10 cellular contexts compared by ENCODE assay signal in genomic region chr10:14876764-14877163, GRCh38. TPM values are rescaled to one million over a fixed set of nuclear protein-coding genes. Genes with fewer than 3 reads are reported as not detected.
DNase-seq lines count a peak whose midpoint lies in the region; ATAC-seq and TF ChIP-seq lines count a peak whose summit lies in the region.
"Had no signal": no experiment of that assay in that cellular context is flagged by ENCODE, and none has a peak within 500 bp of the region (broad histone marks: within the 10 kb centered on the region; RNA-seq: fewer than 3 reads in every experiment).

No MANE protein-coding gene starts in this region.

- H3K27ac ChIP-seq in OCI-LY3 (ENCODE audit: low read length) (no peak overlapping the region), dorsolateral prefrontal cortex (peak overlapping the region in 51 of 59 donors; percentile 20 to 97 (median 92)), neural cell (ENCODE audit: low read length) (no peak overlapping the region), left lung (peak overlapping the region in 1 of 2 donors; percentile 28)
- H3K27ac ChIP-seq: SK-N-MC had no signal

- peak overlapping the region; percentile 94 for H3K4me3 Mint-ChIP-seq in Calu3 (ENCODE audit: low read depth, unreplicated experiment)

- BruUV-seq in Calu3 (replicated peaks; lab: Mats Ljungman, UMichigan): no TSS peak

- H3F3A ChIP-seq in neural cell (ENCODE audit: insufficient read depth, low read length, poor library complexity, severe bottlenecking): no peaks in the 10 kb centered on the region

- H4K20me1 ChIP-seq in OCI-LY3 (ENCODE audit: insufficient read depth, low read length) (0 out of 2 replicates have a peak, but pooled peaks cover 2% of the 10 kb centered on the region), neural cell (ENCODE audit: insufficient read depth) (no peaks in the 10 kb centered on the region)

- CTCF ChIA-PET in Calu3 (lab: Charles Lee): no interaction called here

- peak overlapping the region; percentile 7 for H3K27ac Mint-ChIP-seq in Calu3 (ENCODE audit: unreplicated experiment)

- H3K9me2 ChIP-seq in neural cell (ENCODE audit: insufficient read depth, low read length): no peaks in the 10 kb centered on the region

- H3K36me3 ChIP-seq in OCI-LY3 (replicated peaks; ENCODE audit: low read depth, low read length): peaks cover 7% of the 10 kb centered on the region
- H3K36me3 ChIP-seq in neural cell (ENCODE audit: insufficient read depth, low read length): no peaks in the 10 kb centered on the region
- H3K36me3 ChIP-seq in left lung: no peaks in the 10 kb centered on the region

- no peak overlapping the region for H2AFZ ChIP-seq in OCI-LY3 (ENCODE audit: low read depth, low read length)
- H2AFZ ChIP-seq in neural cell (ENCODE audit: low read depth, low read length): no peak overlapping the region

- TF ChIP-seq EP300 in neural cell (conservative IDR thresholded peaks at IDR 0.05; ENCODE audit: poor library complexity, severe bottlenecking): no peak

- H3K9ac ChIP-seq in OCI-LY3 (ENCODE audit: low read length) (no peak overlapping the region), neural cell (ENCODE audit: low read length) (peak overlapping the region; percentile 94)

- H3K9me3 ChIP-seq in OCI-LY3 (ENCODE audit: insufficient read depth, low read length): no peaks in the 10 kb centered on the region
- H3K9me3 ChIP-seq in neural cell (ENCODE audit: low read length): no peaks in the 10 kb centered on the region
- no peaks in the 10 kb centered on the region for H3K9me3 ChIP-seq in left lung

- H3K4me3 ChIP-seq in OCI-LY3 (ENCODE audit: low read length): no peak overlapping the region
- H3K4me3 ChIP-seq in dorsolateral prefrontal cortex: peak overlapping the region in 55 of 59 donors; percentile 0 to 99 (median 94)
- H3K4me3 ChIP-seq in neural cell (ENCODE audit: low read length): peak overlapping the region; percentile 90
- no peak overlapping the region for H3K4me3 ChIP-seq in left lung

- no peaks in the 10 kb centered on the region for H3K9me3 Mint-ChIP-seq in Calu3 (ENCODE audit: low read depth, unreplicated experiment)

- DNase-seq in Calu3 (no peak), dorsolateral prefrontal cortex (no peak), left lung (no peak), epidermal melanocyte (ENCODE audit: insufficient read length, low spot score) (no peak)
- DNase-seq: NCI-H1694 treated with DMSO at 0.1 percent for 48 hours had no signal

- H3K4me1 Mint-ChIP-seq in Calu3 (ENCODE audit: low read depth, unreplicated experiment): peaks cover 13% of the 10 kb centered on the region

- H3K79me2 ChIP-seq in OCI-LY3 (ENCODE audit: low read length) (peaks cover 49% of the 10 kb centered on the region), neural cell (replicated peaks; ENCODE audit: insufficient read depth, low read length) (peaks cover 33% of the 10 kb centered on the region)

- ATAC-seq in left lung: no peak
- ATAC-seq in HG03139 (IDR thresholded peaks at IDR 0.05; ENCODE audit: unreplicated experiment): no peak
- ATAC-seq in GM21423 (IDR thresholded peaks at IDR 0.05; ENCODE audit: unreplicated experiment): no peak

- TF ChIP-seq RAD21 in neural cell (conservative IDR thresholded peaks at IDR 0.05): no peak

- H3K27me3 ChIP-seq in OCI-LY3 (ENCODE audit: low read depth, low read length): no peaks in the 10 kb centered on the region
- no peaks in the 10 kb centered on the region for H3K27me3 ChIP-seq in dorsolateral prefrontal cortex
- no peaks in the 10 kb centered on the region for H3K27me3 ChIP-seq in neural cell (ENCODE audit: insufficient read depth, low read depth, low read length)
- no peaks in the 10 kb centered on the region for H3K27me3 ChIP-seq in left lung

- TF ChIP-seq CTCF in Calu3 (IDR thresholded peaks at IDR 0.05; ENCODE audit: unreplicated experiment) (no peak), OCI-LY3 (IDR thresholded peaks at IDR 0.05; ENCODE audit: low read depth, low read length) (no peak), dorsolateral prefrontal cortex (IDR thresholded peaks at IDR 0.05 in 54 of 56, conservative IDR thresholded peaks at IDR 0.05 in 2 of 56; ENCODE audit: low read depth in 1 of 56, partially characterized antibody in 56 of 56) (no peak), neural cell (IDR thresholded peaks at IDR 0.05; ENCODE audit: poor library complexity, severe bottlenecking) (no peak), left lung (IDR thresholded peaks at IDR 0.05) (no peak)

- H3K36me3 Mint-ChIP-seq in Calu3 (ENCODE audit: insufficient read depth, unreplicated experiment): peaks cover 40% of the 10 kb centered on the region

- no peaks in the 10 kb centered on the region for H3K27me3 Mint-ChIP-seq in Calu3 (ENCODE audit: unreplicated experiment)

- H3K4me1 ChIP-seq in OCI-LY3 (ENCODE audit: low read length): peaks cover 32% of the 10 kb centered on the region
- H3K4me1 ChIP-seq in left lung: peaks cover 11 to 29% of the 10 kb centered on the region in 2 donors

- H3K4me2 ChIP-seq in OCI-LY3 (ENCODE audit: low read length) (peak overlapping the region; percentile 92; the same call in 1 of the 2 replicates), neural cell (ENCODE audit: low read length) (no peak overlapping the region)

- intact Hi-C loops in Calu3 (cut with micrococcal nuclease; ENCODE audit: unreplicated experiment) (no loop called here), dorsolateral prefrontal cortex (cut with DNase I) (loop anchor here in 1 of 2 donors (5.0 kb wide), 1 partner anchor 291 kb away; the partner anchor contains the start of gene NMT2), left lung (cut with DNase I) (no loop called here)

TF ChIP-seq in neural cell, 6 proteins besides CTCF, POLR2A, EP300 and RAD21:
- TF ChIP-seq MXI1 (conservative IDR thresholded peaks at IDR 0.05; ENCODE audit: poor library complexity, severe bottlenecking) (no peak), REST (IDR thresholded peaks at IDR 0.05; ENCODE audit: borderline replicate concordance) (no peak), TAF1 (IDR thresholded peaks at IDR 0.05; ENCODE audit: low read depth) (no peak), SMC3 (conservative IDR thresholded peaks at IDR 0.05; ENCODE audit: poor library complexity) (no peak), EZH2 (IDR thresholded peaks at IDR 0.05; ENCODE audit: borderline replicate concordance, insufficient read depth, low read length, poor library complexity, severe bottlenecking) (no peak), POLR2AphosphoS5 (IDR thresholded peaks at IDR 0.05) (no peak)
TF ChIP-seq in neural cell: peak in this region for 0.

RNA-seq across cellular contexts. Expression of gene SUV39H2, which starts 1.9 kb away (rescaled TPM):
- total RNA-seq in Calu3 (2022) (32.0 and 33.7 TPM in 2 replicates), dorsolateral prefrontal cortex (10 to 100 TPM in 118 of 120 experiments, 1 to 10 TPM in 2; 8.9 to 25.2 (median 16.2) TPM), left lung (10 to 100 TPM; 10.1 to 10.9 TPM)
- polyA plus RNA-seq in neural cell: 19.4 and 34.5 TPM in 2 replicates
- polyA minus RNA-seq in neural cell: 45.3 and 57.6 TPM in 2 replicates

RNA-seq across cellular contexts. Expression of gene HSPA14, which starts 38.7 kb away (rescaled TPM):
- total RNA-seq in Calu3 (2022) (21.3 and 22.9 TPM in 2 replicates), dorsolateral prefrontal cortex (10 to 100 TPM in 112 of 120 experiments, 1 to 10 TPM in 8; 7.8 to 24.7 (median 14.3) TPM), left lung (10 to 100 TPM in 1 of 2 donors, 1 to 10 TPM in 1; 6.6 to 13.6 TPM)
- 32.3 and 48.1 TPM in 2 replicates for polyA plus RNA-seq in neural cell
- polyA minus RNA-seq in neural cell: 20.0 and 20.7 TPM in 2 replicates

RNA-seq across cellular contexts. Expression of gene MSANTD7, which starts 38.7 kb away (rescaled TPM):
- total RNA-seq in Calu3 (2022): 21.9 and 23.6 TPM in 2 replicates
- total RNA-seq in dorsolateral prefrontal cortex: 10 to 100 TPM in 78 of 120 experiments, 1 to 10 TPM in 42; 6.7 to 16.4 (median 11.0) TPM
- 18.2 and 21.1 TPM in 2 replicates for polyA plus RNA-seq in neural cell
- polyA minus RNA-seq in neural cell: 43.8 and 45.0 TPM in 2 replicates
- total RNA-seq in left lung: 10 to 100 TPM in 1 of 2 donors, 1 to 10 TPM in 1; 8.5 to 11.5 TPM

RNA-seq across cellular contexts. Expression of gene CDNF, which starts 38.9 kb away (rescaled TPM):
- total RNA-seq in Calu3 (2022) (2.3 and 2.4 TPM in 2 replicates), dorsolateral prefrontal cortex (1 to 10 TPM in 89 of 120 experiments, under 1 TPM in 19, not detected in 12; 0.33 to 8.1 (median 1.9) TPM), left lung (under 1 TPM; 0.38 to 0.71 TPM)
- 1.5 TPM in 1 of 2 replicates, not detected in the other for polyA plus RNA-seq in neural cell
- 0.93 and 1.5 TPM in 2 replicates for polyA minus RNA-seq in neural cell

Comparison
In these comparisons a context has a peak if more than half of its experiments do, and no peak if none do; other contexts are left out.
1. H3K27ac ChIP-seq: peak in dorsolateral prefrontal cortex (51 of 59); none in OCI-LY3 (single experiment) and neural cell (single experiment).
2. H3K4me3 ChIP-seq: peak in dorsolateral prefrontal cortex (55 of 59) and neural cell (single experiment); none in OCI-LY3 (single experiment) and left lung (0 of 2).